ENCODE assay signal across 8 cellular contexts in the genomic region with DNA sequence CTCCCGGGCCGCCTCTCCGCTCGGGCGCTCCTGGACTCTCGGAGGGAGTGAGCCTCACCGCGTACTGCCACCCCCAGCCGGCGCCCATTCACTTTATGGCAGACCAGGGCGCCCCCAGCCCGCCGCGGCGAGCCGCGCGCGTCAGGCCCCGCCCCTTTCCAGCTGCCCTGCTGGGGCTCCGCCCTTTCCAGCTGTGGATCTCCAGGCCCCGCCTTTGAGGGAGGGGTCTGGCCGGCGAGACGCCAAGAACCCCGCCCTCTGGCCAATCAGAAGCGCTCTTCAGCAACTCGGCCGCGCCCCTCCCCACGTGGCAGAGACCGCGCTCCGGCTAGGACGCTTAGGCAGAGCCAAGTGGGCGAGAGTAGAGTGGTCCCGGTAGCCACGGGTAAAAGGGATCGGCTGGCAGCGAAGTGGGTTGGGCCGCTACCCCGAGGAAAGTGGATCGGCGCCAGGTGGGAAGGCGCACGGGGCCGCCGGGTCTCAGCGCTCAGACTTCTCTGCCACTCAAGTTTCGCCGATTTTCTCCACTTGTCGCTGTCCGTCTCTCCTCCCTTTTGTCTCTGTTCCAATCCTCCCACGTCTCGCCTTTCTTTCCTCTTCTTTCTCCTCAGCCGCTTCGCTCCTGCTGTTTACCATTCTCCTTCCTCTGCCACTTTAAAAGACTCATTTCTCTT.
DNase-seq lines count a peak whose midpoint lies in the region; ATAC-seq and TF ChIP-seq lines count a peak whose summit lies in the region.

A gene (minus strand): TSS at position 69 of the 674 bp plus-strand sequence. CDS start 9,432 bp downstream, outside the sequence.

- no peaks in the 10 kb centered on the region for H3K9me3 Mint-ChIP-seq in nephron
- H3K9me3 Mint-ChIP-seq in stimulated activated naive B cell treated with anti-CD40 and anti-IgM and Interleukin-4, amounts not matched to agents 10 μg/mL and 1 μg/mL and 100 μg/mL, for 72 hours, result no peaks in the 10 kb centered on the region

- peaks cover 48% of the 10 kb centered on the region for H3K4me1 Mint-ChIP-seq in nephron
- peaks cover 17 to 36% of the 10 kb centered on the region in 2 donors for H3K4me1 Mint-ChIP-seq in stimulated activated naive B cell treated with anti-CD40 and anti-IgM and Interleukin-4, amounts not matched to agents 10 μg/mL and 1 μg/mL and 100 μg/mL, for 72 hours

- DNase-seq in AG10803 (ENCODE audit: low read depth) (peak; percentile 86), RPMI8226 (peak; percentile 91), fibroblast of pulmonary artery (ENCODE audit: low read depth) (peak; percentile 93)
- peak; percentile 85 for DNase-seq in activated T-helper 9 cell treated with anti-CD3 and anti-CD28 coated beads, Interleukin-2, amount 50 U/mL, for 16 hours (ENCODE audit: low read depth)
- DNase-seq in stimulated activated naive B cell treated with anti-CD40 and anti-IgM and Interleukin-4, amounts not matched to agents 10 μg/mL and 1 μg/mL and 100 μg/mL, for 72 hours, result peak; percentile 85

- no peaks in the 10 kb centered on the region for H3K36me3 Mint-ChIP-seq in nephron (ENCODE audit: low read depth)
- peaks cover 3 to 5% of the 10 kb centered on the region in 2 donors for H3K36me3 Mint-ChIP-seq in stimulated activated naive B cell treated with anti-CD40 and anti-IgM and Interleukin-4, amounts not matched to agents 10 μg/mL and 1 μg/mL and 100 μg/mL, for 72 hours

- ATAC-seq in GM19023 (IDR thresholded peaks at IDR 0.05; ENCODE audit: unreplicated experiment), result peak; percentile 46
- ATAC-seq in HG03521 (IDR thresholded peaks at IDR 0.05; ENCODE audit: unreplicated experiment), result peak; percentile 41
- peak; percentile 58 to 68 for ATAC-seq in stimulated activated naive B cell treated with anti-CD40 and anti-IgM and Interleukin-4, amounts not matched to agents 10 μg/mL and 1 μg/mL and 100 μg/mL, for 72 hours (replicated peaks)

- H3K27me3 Mint-ChIP-seq in nephron (ENCODE audit: low read depth), result peaks cover 46% of the 10 kb centered on the region
- peaks cover 41 to 43% of the 10 kb centered on the region in 2 donors for H3K27me3 Mint-ChIP-seq in stimulated activated naive B cell treated with anti-CD40 and anti-IgM and Interleukin-4, amounts not matched to agents 10 μg/mL and 1 μg/mL and 100 μg/mL, for 72 hours

- H3K27ac Mint-ChIP-seq in nephron, result peak within 1 kb of the TSS; percentile 37 to 70 (median 55)
- H3K27ac Mint-ChIP-seq in stimulated activated naive B cell treated with anti-CD40 and anti-IgM and Interleukin-4, amounts not matched to agents 10 μg/mL and 1 μg/mL and 100 μg/mL, for 72 hours, result no peak within 1 kb of the TSS

- TF ChIP-seq CTCF in AG10803 (conservative IDR thresholded peaks at IDR 0.05; ENCODE audit: low read length), result no peak
- TF ChIP-seq CTCF in fibroblast of pulmonary artery (IDR thresholded peaks at IDR 0.05; ENCODE audit: low read length, missing control alignments), result no peak
- TF ChIP-seq CTCF in nephron (IDR thresholded peaks at IDR 0.05; ENCODE audit: unreplicated experiment in 3 of 3), result no peak

- H3K4me3 ChIP-seq in AG10803 (ENCODE audit: low read length) (peak within 1 kb of the TSS; percentile 75), fibroblast of pulmonary artery (replicated peaks; ENCODE audit: low read depth, low read length) (peak within 1 kb of the TSS; percentile 67)

- H3K4me3 Mint-ChIP-seq in nephron, result peak within 1 kb of the TSS; percentile 83 to 90 (median 87)
- peak within 1 kb of the TSS; percentile 81 to 83 for H3K4me3 Mint-ChIP-seq in stimulated activated naive B cell treated with anti-CD40 and anti-IgM and Interleukin-4, amounts not matched to agents 10 μg/mL and 1 μg/mL and 100 μg/mL, for 72 hours

Comparison
In these comparisons a context has a peak if more than half of its experiments do, and no peak if none do; other contexts are left out.
1. Peak in every context shown above with its lines: DNase-seq, ATAC-seq and H3K4me3 ChIP-seq.